ENCODE assay signal across 8 cellular contexts in the genomic region with DNA sequence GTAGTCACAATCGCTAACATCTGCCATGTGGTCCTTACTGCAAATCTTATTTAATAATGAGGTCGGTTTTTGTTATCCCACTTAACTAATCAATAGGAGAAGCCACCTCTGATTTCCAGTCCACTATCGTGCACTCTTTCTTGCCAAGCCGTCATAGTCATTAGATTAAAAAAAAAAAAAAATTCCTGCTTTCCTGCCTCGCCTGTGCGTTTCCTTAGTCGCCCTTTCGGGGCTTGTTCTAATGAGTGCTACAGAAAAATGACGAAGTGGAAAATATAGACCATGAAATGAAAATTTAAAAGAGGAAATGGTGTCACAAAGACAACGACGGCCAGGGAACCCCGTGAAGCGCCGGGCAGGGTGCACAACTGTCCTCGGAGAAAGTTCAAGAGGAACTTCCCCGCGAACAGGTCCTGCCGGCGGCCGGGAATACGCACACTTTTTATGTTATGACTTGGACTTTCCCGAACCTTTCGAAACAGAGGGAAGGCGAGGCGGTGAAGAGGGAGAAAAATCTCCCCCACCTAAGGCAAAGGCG. TPM values are rescaled to one million over a fixed set of nuclear protein-coding genes. Genes with fewer than 3 reads are reported as not detected.
DNase-seq lines count a peak whose midpoint lies in the region; ATAC-seq and TF ChIP-seq lines count a peak whose summit lies in the region.

No MANE protein-coding gene starts in this region.

- H3K27ac ChIP-seq in iPS-20b (ENCODE audit: low read length), result peak overlapping the region; percentile 87
- peak overlapping the region; percentile 95 to 99 (median 98) for H3K27ac ChIP-seq in spleen

- H3K4me1 Mint-ChIP-seq in activated CD4-positive, alpha-beta T cell treated with anti-CD3 and anti-CD28 coated beads for 36 hours, result peaks cover 33% of the 10 kb centered on the region

- no peaks in the 10 kb centered on the region for H3K27me3 Mint-ChIP-seq in activated CD4-positive, alpha-beta T cell treated with anti-CD3 and anti-CD28 coated beads for 36 hours

- WGBS in spleen, 5 donors, result 3 to 5% (median 4%) methylated on average over 25 to 26 of the region's 26 CpGs

- TF ChIP-seq POLR2A in spleen (IDR thresholded peaks at IDR 0.05), result no peak

- peaks cover 6% of the 10 kb centered on the region for H3K36me3 Mint-ChIP-seq in activated CD4-positive, alpha-beta T cell treated with anti-CD3 and anti-CD28 coated beads for 36 hours (ENCODE audit: low read depth)

- peak overlapping the region; percentile 99 for H3K27ac Mint-ChIP-seq in activated CD4-positive, alpha-beta T cell treated with anti-CD3 and anti-CD28 coated beads for 36 hours

- TF ChIP-seq CTCF in astrocyte of the spinal cord (IDR thresholded peaks at IDR 0.05; ENCODE audit: low read depth, low read length), result no peak
- TF ChIP-seq CTCF in spleen (IDR thresholded peaks at IDR 0.05 in 8 of 11, conservative IDR thresholded peaks at IDR 0.05 in 3 of 11), result peak in 1 of 11 experiments; percentile 15

- peak; percentile 77 for DNase-seq in activated CD4-positive, alpha-beta T cell treated with anti-CD3 and anti-CD28 coated beads for 36 hours
- DNase-seq in activated CD4-positive, alpha-beta T cell treated with anti-CD3 and anti-CD28 coated beads for 1 hour, result no peak
- DNase-seq in OCI-M1 (lab: John Stamatoyannopoulos, UW) (peak; percentile 83), astrocyte of the spinal cord (ENCODE audit: low read depth, low spot score) (peak; percentile 63), spleen (peak; percentile 93), NCI-H1436 (lab: John Stamatoyannopoulos, UW) (no peak)

- H3K27me3 ChIP-seq in iPS-20b (ENCODE audit: insufficient read depth, low read length) (no peaks in the 10 kb centered on the region), spleen (replicated peaks in 1 of 7) (no peaks in the 10 kb centered on the region)

- intact Hi-C loops in activated CD4-positive, alpha-beta T cell treated with anti-CD3 and anti-CD28 coated beads for 36 hours (cut with DNase I, micrococcal nuclease), result loop anchor here (1.0 to 10.0 kb wide), 14 partner anchors 9 to 945 kb away; a partner anchor contains a TSS
- intact Hi-C loops in spleen (cut with DNase I; ENCODE audit: low total_unique reads), result loop anchor here (10.0 kb wide), 1 partner anchor 65 kb away; no protein-coding TSS in a partner anchor

- peak overlapping the region; percentile 80 for H3K4me3 Mint-ChIP-seq in activated CD4-positive, alpha-beta T cell treated with anti-CD3 and anti-CD28 coated beads for 36 hours

- H3K36me3 ChIP-seq in iPS-20b (ENCODE audit: insufficient read depth, low read depth, low read length), result no peaks in the 10 kb centered on the region; the same call in none of the 2 replicates
- peaks cover 0 to 7% (median 0%) of the 10 kb centered on the region in 6 donors for H3K36me3 ChIP-seq in spleen

- ATAC-seq in activated CD4-positive, alpha-beta T cell treated with anti-CD3 and anti-CD28 coated beads for 36 hours, result peak; percentile 42
- ATAC-seq in HG02981 (IDR thresholded peaks at IDR 0.05; ENCODE audit: unreplicated experiment), result peak; percentile 10

- CTCF ChIA-PET in activated CD4-positive, alpha-beta T cell treated with anti-CD3 and anti-CD28 coated beads for 36 hours (lab: Charles Lee), result interaction anchor here (1.2 kb wide), 1 partner anchor 9 kb away, joined by 4 read pairs; no protein-coding TSS in a partner anchor

- POLR2A ChIA-PET in activated CD4-positive, alpha-beta T cell treated with anti-CD3 and anti-CD28 coated beads for 36 hours (lab: Charles Lee), result interaction anchor here (0.6 to 1.6 kb wide), 6 partner anchors 9 to 219 kb away, joined by 3 to 9 read pairs (median 5); a partner anchor contains a TSS

- H3K9me3 ChIP-seq in iPS-20b (ENCODE audit: insufficient read depth, low read depth, low read length), result no peaks in the 10 kb centered on the region
- no peaks in the 10 kb centered on the region for H3K9me3 ChIP-seq in spleen

- in situ Hi-C loops in astrocyte of the spinal cord (cut with HindIII; ENCODE audit: low sequenced_read_pairs), result no loop called here

- no peaks in the 10 kb centered on the region for H3K9me3 Mint-ChIP-seq in activated CD4-positive, alpha-beta T cell treated with anti-CD3 and anti-CD28 coated beads for 36 hours (ENCODE audit: low read depth)

- H3K4me3 ChIP-seq in astrocyte of the spinal cord (ENCODE audit: low read depth, low read length) (peak overlapping the region; percentile 56), iPS-20b (ENCODE audit: low read length) (peak overlapping the region; percentile 99), spleen (peak overlapping the region; percentile 64 to 89 (median 79))

- H3K4me1 ChIP-seq in iPS-20b (ENCODE audit: insufficient read depth, low read length) (peaks cover 17% of the 10 kb centered on the region; the same call in 1 of the 2 replicates), spleen (peaks cover 21 to 64% (median 44%) of the 10 kb centered on the region in 6 donors)

- peak overlapping the region; percentile 97 for H3K9ac ChIP-seq in iPS-20b (ENCODE audit: low read depth, low read length)

RNA-seq across cellular contexts. Expression of a gene that starts 0.3 kb away (rescaled TPM):
- total RNA-seq in activated CD4-positive, alpha-beta T cell treated with anti-CD3 and anti-CD28 coated beads for 36 hours, result 10 to 100 TPM; 29.6 to 33.8 TPM
- 10 to 100 TPM; 59.5 to 89.6 (median 69.3) TPM for total RNA-seq in spleen
- polyA plus RNA-seq in spleen, result 10 to 100 TPM; 33.9 to 43.2 (median 36.0) TPM

Comparison
In these comparisons a context has a peak if more than half of its experiments do, and no peak if none do; other contexts are left out.
1. DNase-seq: peak in activated CD4-positive, alpha-beta T cell treated with anti-CD3 and anti-CD28 coated beads for 36 hours (single experiment), OCI-M1 (single experiment), astrocyte of the spinal cord (single experiment) and spleen (single experiment); none in activated CD4-positive, alpha-beta T cell treated with anti-CD3 and anti-CD28 coated beads for 1 hour (single experiment) and NCI-H1436 (single experiment).
2. Peak in every context shown above with its lines, with median percentiles within 50 percentile points of each other: H3K4me3 ChIP-seq.